ENCODE assay signal across 1 cellular context in the genomic region with DNA sequence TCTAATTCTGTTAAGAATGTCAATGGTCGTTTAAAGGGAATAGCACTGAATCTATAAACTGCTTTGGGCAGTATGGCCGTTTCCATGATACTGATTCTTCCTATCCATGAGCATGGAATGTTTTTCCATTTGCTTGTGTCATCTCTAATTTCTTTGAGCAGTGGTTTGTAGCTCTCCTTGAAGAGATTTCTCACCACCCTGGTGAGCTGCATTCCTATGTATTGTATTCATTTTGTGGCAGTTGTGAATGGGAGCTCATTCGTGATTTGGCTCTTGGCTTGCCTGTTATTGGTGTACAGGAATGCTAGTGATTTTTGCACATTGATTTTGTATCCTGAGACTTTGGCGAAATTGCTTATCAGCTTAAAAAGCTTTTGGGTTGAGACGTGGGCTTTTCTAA.
TF ChIP-seq lines count a peak whose summit lies in the region.

No MANE protein-coding gene starts in this region.

TF ChIP-seq in HepG2, 621 proteins besides CTCF, POLR2A, EP300 and RAD21:
- TF ChIP-seq KMT2B (CRISPR knock-in tag; IDR thresholded peaks at IDR 0.05), result no peak
